12 cellular contexts compared by ENCODE assay signal in genomic region chr10:119818889-119819270, GRCh38. TPM values are rescaled to one million over a fixed set of nuclear protein-coding genes. Genes with fewer than 3 reads are reported as not detected.
DNase-seq lines count a peak whose midpoint lies in the region; ATAC-seq and TF ChIP-seq lines count a peak whose summit lies in the region.
"Had no signal": no experiment of that assay in that cellular context is flagged by ENCODE, and none has a peak within 500 bp of the region (broad histone marks: within the 10 kb centered on the region; RNA-seq: fewer than 3 reads in every experiment).

No MANE protein-coding gene starts in this region.

- H3K9me3 Mint-ChIP-seq in H9, result no peaks in the 10 kb centered on the region; a peak in 1 of 5 replicates
- H3K9me3 Mint-ChIP-seq in chondrocyte (ENCODE audit: low read depth), result no peaks in the 10 kb centered on the region

- no peaks in the 10 kb centered on the region for H3K9me3 ChIP-seq in H9 (ENCODE audit: control insufficient read depth, low read depth, low read length)

- H2BK120ac ChIP-seq in H9 (ENCODE audit: low read depth, low read length, poor library complexity, severe bottlenecking), result no peak overlapping the region

- no peak overlapping the region for H2BK15ac ChIP-seq in H9 (ENCODE audit: low read depth, low read length)

- no peak overlapping the region for H4K91ac ChIP-seq in H9 (ENCODE audit: insufficient read length, low read depth, low read length)

- DNase-seq in H9, result peak; percentile 47
- no peak for DNase-seq in chondrocyte (ENCODE audit: low spot score)
- DNase-seq in iPS-NIHi7 (ENCODE audit: extremely low spot score), result peak; percentile 24
- no peak for DNase-seq in sciatic nerve (ENCODE audit: low spot score)
- DNase-seq in GM10266 (ENCODE audit: extremely low spot score), result no peak
- no peak for DNase-seq in NAMALWA (ENCODE audit: low spot score)
- DNase-seq: Calu3, NCI-H2081 treated with DMSO at 0.1 percent for 48 hours had no signal

- no peak overlapping the region for H4K5ac ChIP-seq in H9 (ENCODE audit: insufficient read length, low read depth, low read length)

- ATAC-seq in sciatic nerve, result peak; percentile 17
- no peak for ATAC-seq in GM21367 (IDR thresholded peaks at IDR 0.05; ENCODE audit: unreplicated experiment)
- no peak for ATAC-seq in GM19395 (IDR thresholded peaks at IDR 0.05; ENCODE audit: unreplicated experiment)
- ATAC-seq: Panc1 had no signal

- H3K14ac ChIP-seq in H9 (ENCODE audit: insufficient read depth, low read length), result peak overlapping the region; percentile 64; the same call in 1 of the 2 replicates

- no peak overlapping the region for H2AK5ac ChIP-seq in H9 (ENCODE audit: insufficient read length, low read length)

- no peak overlapping the region for H3K23ac ChIP-seq in H9 (ENCODE audit: insufficient read length, low read depth, low read length)

- intact Hi-C loops in sciatic nerve (cut with DNase I), result no loop called here

- no peak overlapping the region for H2AFZ ChIP-seq in H9 (ENCODE audit: low read length)

- no peaks in the 10 kb centered on the region for H3K4me1 ChIP-seq in H9 (ENCODE audit: insufficient read depth, low read length)

- peak overlapping the region; percentile 81 to 82 for H3K4me3 Mint-ChIP-seq in H9
- peak overlapping the region; percentile 75 for H3K4me3 Mint-ChIP-seq in chondrocyte (ENCODE audit: unreplicated experiment)

- H2BK12ac ChIP-seq in H9 (ENCODE audit: insufficient read length, low read depth, low read length), result no peak overlapping the region

- H3K23me2 ChIP-seq in H9 (ENCODE audit: insufficient read length, low read depth, low read length, poor library complexity, severe bottlenecking), result peaks cover 8% of the 10 kb centered on the region

- H4K20me1 ChIP-seq in H9 (ENCODE audit: control insufficient read depth, insufficient read depth, insufficient read length), result no peaks in the 10 kb centered on the region

- no peak overlapping the region for H3T11ph ChIP-seq in H9 (ENCODE audit: low read length)

- H3K27me3 Mint-ChIP-seq in H9 (ENCODE audit: low read depth), result no peaks in the 10 kb centered on the region
- no peaks in the 10 kb centered on the region for H3K27me3 Mint-ChIP-seq in chondrocyte (ENCODE audit: low read depth)

- no peak overlapping the region for H2BK20ac ChIP-seq in H9 (ENCODE audit: low read depth, low read length, poor library complexity, severe bottlenecking)

- peak overlapping the region; percentile 15 for H3K27ac ChIP-seq in H9 (ENCODE audit: insufficient read length, low read depth, low read length)
- H3K27ac ChIP-seq: VCaP had no signal

- peak overlapping the region; percentile 95 to 98 (median 95) for H3K27ac Mint-ChIP-seq in H9
- H3K27ac Mint-ChIP-seq in chondrocyte (ENCODE audit: unreplicated experiment), result peak overlapping the region; percentile 90

- peak overlapping the region; percentile 35 for H3K9ac ChIP-seq in H9 (ENCODE audit: extremely low read depth, insufficient read length, low read length)

- no peak overlapping the region for H2BK5ac ChIP-seq in H9 (ENCODE audit: insufficient read length, low read length)

- H3K56ac ChIP-seq in H9 (ENCODE audit: insufficient read length, low read depth, low read length), result no peak overlapping the region

- TF ChIP-seq CTCF in H9 (conservative IDR thresholded peaks at IDR 0.05) (no peak), chondrocyte (IDR thresholded peaks at IDR 0.05) (no peak), GM10266 (IDR thresholded peaks at IDR 0.05; ENCODE audit: control insufficient read depth, insufficient read depth, low read depth, missing control alignments) (no peak)

- H4K8ac ChIP-seq in H9 (replicated peaks; ENCODE audit: insufficient read length, low read depth, low read length), result no peak overlapping the region

- no CpG with 5 or more reads among the region's 10 CpGs for WGBS in H9 (ENCODE audit: extremely low coverage, insufficient read length, low lambda C conversion rate)

- H3K4ac ChIP-seq in H9 (ENCODE audit: low read depth, low read length), result no peak overlapping the region

- no peaks in the 10 kb centered on the region for H3K27me3 ChIP-seq in H9 (ENCODE audit: insufficient read depth, low read length)

- H3K4me2 ChIP-seq in H9 (ENCODE audit: insufficient read depth, insufficient read length, low read length), result peak overlapping the region; percentile 64

- H3K18ac ChIP-seq in H9 (ENCODE audit: insufficient read length, low read depth, low read length), result peak overlapping the region; percentile 63

- H3K36me3 Mint-ChIP-seq in H9 (ENCODE audit: insufficient read depth in 1 of 3, low read depth in 3 of 3), result peaks cover 4 to 31% (median 26%) of the 10 kb centered on the region in 3 experiments
- H3K36me3 Mint-ChIP-seq in chondrocyte (ENCODE audit: low read depth), result peaks cover 12% of the 10 kb centered on the region

- peaks cover 10% of the 10 kb centered on the region; the same call in 1 of the 2 replicates for H3K79me2 ChIP-seq in H9 (ENCODE audit: insufficient read depth, low read length)

- H3K4me1 Mint-ChIP-seq in H9, result peaks cover 18 to 29% of the 10 kb centered on the region in 2 experiments
- H3K4me1 Mint-ChIP-seq in chondrocyte (ENCODE audit: low read depth), result peaks cover 15% of the 10 kb centered on the region

- H3K79me1 ChIP-seq in H9 (ENCODE audit: insufficient read depth, low read depth, low read length, poor library complexity, severe bottlenecking), result no peaks in the 10 kb centered on the region

RNA-seq across cellular contexts. Expression of gene MCMBP, which starts 53.8 kb away (rescaled TPM):
- 87.1 and 90.2 TPM in 2 replicates for total RNA-seq in H9 (2021)
- 43.9 to 52.6 TPM (median 45.1 TPM) in 3 replicates for total RNA-seq in chondrocyte
- 52.1 TPM for total RNA-seq in sciatic nerve

Comparison
In these comparisons a context has a peak if more than half of its experiments do, and no peak if none do; other contexts are left out.
1. DNase-seq: peak in H9 (single experiment) and iPS-NIHi7 (single experiment); none in chondrocyte (single experiment), sciatic nerve (single experiment), GM10266 (single experiment) and NAMALWA (single experiment).